8 cellular contexts compared by ENCODE assay signal in genomic region chr19:52962394-52963228, GRCh38. TPM values are rescaled to one million over a fixed set of nuclear protein-coding genes. Genes with fewer than 3 reads are reported as not detected.
DNase-seq lines count a peak whose midpoint lies in the region; ATAC-seq and TF ChIP-seq lines count a peak whose summit lies in the region.

Gene ZNF816, minus strand, starts transcription at chr19:52962881. Its CDS starts 6,792 bp downstream, at chr19:52956089.

- peak within 1 kb of the TSS; percentile 86 for H3K4me3 ChIP-seq in fibroblast of pulmonary artery (replicated peaks; ENCODE audit: low read depth, low read length)

- peak; percentile 90 for DNase-seq in DMS79 (lab: John Stamatoyannopoulos, UW)
- DNase-seq in KG1 (lab: John Stamatoyannopoulos, UW), result peak; percentile 94
- peak; percentile 94 for DNase-seq in RKO (ENCODE audit: low spot score)
- DNase-seq in activated T-helper 2 cell treated with anti-CD3 and anti-CD28 coated beads, Interferon-gamma antibody, Interleukin-2, Interleukin-4, amounts not matched to agents 10 μg/mL and 5 μg/mL and 100 μg/mL, durations not matched to agents 14 hours and 24 hours and 36 hours (ENCODE audit: low spot score), result peak; percentile 98
- DNase-seq in fibroblast of pulmonary artery (ENCODE audit: low read depth), result peak; percentile 94
- DNase-seq in natural killer cell treated with Interleukin-12 subunit alpha and Interleukin-12 subunit beta and Interleukin-15 and Interleukin-18, amount 100 ng/mL, for 72 hours (ENCODE audit: low spot score), result peak; percentile 99
- DNase-seq in stimulated activated naive CD4-positive, alpha-beta T cell (lab: John Stamatoyannopoulos, UW), result peak; percentile 91 to 99 (median 97)

- H3K4me1 Mint-ChIP-seq in activated T-helper 2 cell treated with anti-CD3 and anti-CD28 coated beads, Interferon-gamma antibody, Interleukin-2, Interleukin-4, amounts not matched to agents 10 μg/mL and 5 μg/mL and 100 μg/mL, durations not matched to agents 14 hours and 24 hours and 36 hours (ENCODE audit: low read depth), result peaks cover 14% of the 10 kb centered on the region
- H3K4me1 Mint-ChIP-seq in natural killer cell treated with Interleukin-12 subunit alpha and Interleukin-12 subunit beta and Interleukin-15 and Interleukin-18, amount 100 ng/mL, for 72 hours (ENCODE audit: low read depth in 2 of 2), result peaks cover 17 to 19% of the 10 kb centered on the region in 2 donors

- H3K36me3 Mint-ChIP-seq in activated T-helper 2 cell treated with anti-CD3 and anti-CD28 coated beads, Interferon-gamma antibody, Interleukin-2, Interleukin-4, amounts not matched to agents 10 μg/mL and 5 μg/mL and 100 μg/mL, durations not matched to agents 14 hours and 24 hours and 36 hours (ENCODE audit: low read depth), result peaks cover 42% of the 10 kb centered on the region
- H3K36me3 Mint-ChIP-seq in natural killer cell treated with Interleukin-12 subunit alpha and Interleukin-12 subunit beta and Interleukin-15 and Interleukin-18, amount 100 ng/mL, for 72 hours, result peaks cover 22% of the 10 kb centered on the region

- H3K9me3 Mint-ChIP-seq in activated T-helper 2 cell treated with anti-CD3 and anti-CD28 coated beads, Interferon-gamma antibody, Interleukin-2, Interleukin-4, amounts not matched to agents 10 μg/mL and 5 μg/mL and 100 μg/mL, durations not matched to agents 14 hours and 24 hours and 36 hours, result peaks cover 47% of the 10 kb centered on the region
- H3K9me3 Mint-ChIP-seq in natural killer cell treated with Interleukin-12 subunit alpha and Interleukin-12 subunit beta and Interleukin-15 and Interleukin-18, amount 100 ng/mL, for 72 hours, result peaks cover 6% of the 10 kb centered on the region

- H3K4me3 Mint-ChIP-seq in activated T-helper 2 cell treated with anti-CD3 and anti-CD28 coated beads, Interferon-gamma antibody, Interleukin-2, Interleukin-4, amounts not matched to agents 10 μg/mL and 5 μg/mL and 100 μg/mL, durations not matched to agents 14 hours and 24 hours and 36 hours (ENCODE audit: low read depth), result peak within 1 kb of the TSS; percentile 97
- peak within 1 kb of the TSS; percentile 94 for H3K4me3 Mint-ChIP-seq in natural killer cell treated with Interleukin-12 subunit alpha and Interleukin-12 subunit beta and Interleukin-15 and Interleukin-18, amount 100 ng/mL, for 72 hours

- intact Hi-C loops in activated T-helper 2 cell treated with anti-CD3 and anti-CD28 coated beads, Interferon-gamma antibody, Interleukin-2, Interleukin-4, amounts not matched to agents 10 μg/mL and 5 μg/mL and 100 μg/mL, durations not matched to agents 14 hours and 24 hours and 36 hours (cut with micrococcal nuclease), result loop anchor here (1.0 to 10.0 kb wide), 9 partner anchors 20 to 469 kb away; partner anchors contain the start of genes ZNF468, ZNF600, ZNF611 and ZNF761

- no peaks in the 10 kb centered on the region for H3K27me3 Mint-ChIP-seq in activated T-helper 2 cell treated with anti-CD3 and anti-CD28 coated beads, Interferon-gamma antibody, Interleukin-2, Interleukin-4, amounts not matched to agents 10 μg/mL and 5 μg/mL and 100 μg/mL, durations not matched to agents 14 hours and 24 hours and 36 hours (ENCODE audit: low read depth)
- H3K27me3 Mint-ChIP-seq in natural killer cell treated with Interleukin-12 subunit alpha and Interleukin-12 subunit beta and Interleukin-15 and Interleukin-18, amount 100 ng/mL, for 72 hours, result peaks cover 0 to 3% of the 10 kb centered on the region in 2 donors

- peak within 1 kb of the TSS; percentile 92 for H3K27ac Mint-ChIP-seq in activated T-helper 2 cell treated with anti-CD3 and anti-CD28 coated beads, Interferon-gamma antibody, Interleukin-2, Interleukin-4, amounts not matched to agents 10 μg/mL and 5 μg/mL and 100 μg/mL, durations not matched to agents 14 hours and 24 hours and 36 hours
- H3K27ac Mint-ChIP-seq in natural killer cell treated with Interleukin-12 subunit alpha and Interleukin-12 subunit beta and Interleukin-15 and Interleukin-18, amount 100 ng/mL, for 72 hours, result peak within 1 kb of the TSS; percentile 83 to 93

- no peak for TF ChIP-seq CTCF in fibroblast of pulmonary artery (IDR thresholded peaks at IDR 0.05; ENCODE audit: low read length, missing control alignments)

- ATAC-seq in GM21723 (IDR thresholded peaks at IDR 0.05; ENCODE audit: unreplicated experiment), result peak; percentile 96
- peak; percentile 100 for ATAC-seq in natural killer cell treated with Interleukin-12 subunit alpha and Interleukin-12 subunit beta and Interleukin-15 and Interleukin-18, amount 100 ng/mL, for 72 hours

RNA-seq across cellular contexts. Expression of gene ZNF816, which starts in this region (rescaled TPM):
- 8.1 and 8.4 TPM in 2 replicates for total RNA-seq in activated T-helper 2 cell treated with anti-CD3 and anti-CD28 coated beads, Interferon-gamma antibody, Interleukin-2, Interleukin-4, amounts not matched to agents 10 μg/mL and 5 μg/mL and 100 μg/mL, durations not matched to agents 14 hours and 24 hours and 36 hours
- 10 to 100 TPM in 1 of 2 donors, 1 to 10 TPM in 1; 8.7 to 11.8 TPM for total RNA-seq in natural killer cell treated with Interleukin-12 subunit alpha and Interleukin-12 subunit beta and Interleukin-15 and Interleukin-18, amount 100 ng/mL, for 72 hours

Comparison
In these comparisons a context has a peak if more than half of its experiments do, and no peak if none do; other contexts are left out.
1. Peak in every context shown above with its lines: DNase-seq, ATAC-seq and H3K4me3 ChIP-seq.